In genomic region chr11:74592063-74592440, GRCh38 we compare ENCODE assay signal across 8 cellular contexts. TPM values are rescaled to one million over a fixed set of nuclear protein-coding genes. Genes with fewer than 3 reads are reported as not detected.
DNase-seq lines count a peak whose midpoint lies in the region; ATAC-seq and TF ChIP-seq lines count a peak whose summit lies in the region.

No MANE protein-coding gene starts in this region.

- peaks cover 4 to 14% (median 9%) of the 10 kb centered on the region in 3 donors for H3K36me3 Mint-ChIP-seq in naive thymus-derived CD8-positive, alpha-beta T cell

- no peak for ATAC-seq in naive thymus-derived CD8-positive, alpha-beta T cell
- ATAC-seq in GM18498 (IDR thresholded peaks at IDR 0.05; ENCODE audit: unreplicated experiment) (no peak), HG02852 (IDR thresholded peaks at IDR 0.05; ENCODE audit: unreplicated experiment) (no peak)

- H3K79me2 ChIP-seq in MM.1S (ENCODE audit: low read length): peaks cover 36% of the 10 kb centered on the region

- peak overlapping the region; percentile 98 for H3K4me3 ChIP-seq in MM.1S (ENCODE audit: low read length)
- H3K4me3 ChIP-seq in effector memory CD4-positive, alpha-beta T cell (ENCODE audit: insufficient read depth, low read depth, low read length, poor library complexity, severe bottlenecking): peak overlapping the region; percentile 99

- no peaks in the 10 kb centered on the region for H3F3A ChIP-seq in MM.1S (ENCODE audit: insufficient read depth, low read length)

- H3K9me3 Mint-ChIP-seq in naive thymus-derived CD8-positive, alpha-beta T cell: no peaks in the 10 kb centered on the region

- no peak overlapping the region for H3K27ac ChIP-seq in MM.1S (ENCODE audit: low read length)
- H3K27ac ChIP-seq in effector memory CD4-positive, alpha-beta T cell (ENCODE audit: insufficient read depth, low read length, poor library complexity, severe bottlenecking): peak overlapping the region; percentile 88

- H2AFZ ChIP-seq in MM.1S (ENCODE audit: low read length): peak overlapping the region; percentile 96

- H3K9me3 ChIP-seq in ES-I3 (ENCODE audit: control insufficient read depth, insufficient read depth, low read length): no peaks in the 10 kb centered on the region
- H3K9me3 ChIP-seq in MM.1S (replicated peaks; ENCODE audit: insufficient read depth, low read length): no peaks in the 10 kb centered on the region
- no peaks in the 10 kb centered on the region for H3K9me3 ChIP-seq in effector memory CD4-positive, alpha-beta T cell (ENCODE audit: control insufficient read depth, low read length)

- no peaks in the 10 kb centered on the region for H3K27me3 Mint-ChIP-seq in naive thymus-derived CD8-positive, alpha-beta T cell

- H3K9ac ChIP-seq in ES-I3 (ENCODE audit: low read depth, low read length) (peak overlapping the region; percentile 93; the same call in 1 of the 2 replicates), MM.1S (ENCODE audit: low read length) (peak overlapping the region; percentile 98; the same call in 1 of the 2 replicates)

- H3K27me3 ChIP-seq in MM.1S (replicated peaks; ENCODE audit: insufficient read depth, low read length): no peaks in the 10 kb centered on the region
- H3K27me3 ChIP-seq in effector memory CD4-positive, alpha-beta T cell (replicated peaks; ENCODE audit: control insufficient read depth, insufficient read depth, low read length, poor library complexity, severe bottlenecking): no peaks in the 10 kb centered on the region

- TF ChIP-seq CTCF in MM.1S (IDR thresholded peaks at IDR 0.05; ENCODE audit: low read length): no peak

- H3K4me1 ChIP-seq in ES-I3 (ENCODE audit: insufficient read depth, low read length) (no peaks in the 10 kb centered on the region), MM.1S (ENCODE audit: low read length) (peaks cover 14% of the 10 kb centered on the region; the same call in 1 of the 2 replicates)
- H3K4me1 ChIP-seq in effector memory CD4-positive, alpha-beta T cell (ENCODE audit: control insufficient read depth, insufficient read depth, low read length, poor library complexity, severe bottlenecking): peaks cover 6% of the 10 kb centered on the region

- H3K9me2 ChIP-seq in MM.1S (replicated peaks; ENCODE audit: insufficient read depth, low read length): no peaks in the 10 kb centered on the region

- peak overlapping the region; percentile 93 to 98 (median 96) for H3K27ac Mint-ChIP-seq in naive thymus-derived CD8-positive, alpha-beta T cell

- POLR2A ChIA-PET in naive thymus-derived CD8-positive, alpha-beta T cell (lab: Charles Lee): interaction anchor here (1.0 to 1.9 kb wide), 3 partner anchors 10 to 138 kb away, joined by 3 to 21 read pairs (median 5); partner anchors contain the start of gene LIPT2

- peak overlapping the region; percentile 70 for H3K4me2 ChIP-seq in MM.1S (ENCODE audit: low read depth, low read length)

- H3K36me3 ChIP-seq in ES-I3 (ENCODE audit: insufficient read depth, low read length) (no peaks in the 10 kb centered on the region), MM.1S (replicated peaks; ENCODE audit: insufficient read depth, low read length) (0 out of 2 replicates have a peak, but pooled peaks cover 4% of the 10 kb centered on the region)
- peaks cover 3% of the 10 kb centered on the region for H3K36me3 ChIP-seq in effector memory CD4-positive, alpha-beta T cell (ENCODE audit: control insufficient read depth, insufficient read depth, low read length)

- no peak for DNase-seq in MM.1S
- no peak for DNase-seq in effector memory CD4-positive, alpha-beta T cell
- no peak for DNase-seq in naive thymus-derived CD8-positive, alpha-beta T cell
- DNase-seq in HUDEP-2 (lab: John Stamatoyannopoulos, UW; ENCODE audit: unreplicated experiment in 76 of 76): no peak
- no peak for DNase-seq in 8988T

- H3K4me1 Mint-ChIP-seq in naive thymus-derived CD8-positive, alpha-beta T cell: peaks cover 8 to 32% (median 26%) of the 10 kb centered on the region in 4 donors

- peak overlapping the region; percentile 90 to 99 (median 97) for H3K4me3 Mint-ChIP-seq in naive thymus-derived CD8-positive, alpha-beta T cell

- H4K20me1 ChIP-seq in MM.1S (ENCODE audit: insufficient read depth, low read length): no peaks in the 10 kb centered on the region

RNA-seq across cellular contexts. Expression of gene POLD3, which starts 0.3 kb away (rescaled TPM):
- total RNA-seq in naive thymus-derived CD8-positive, alpha-beta T cell: 10 to 100 TPM; 14.2 to 14.9 TPM
- 10 to 100 TPM; 12.0 to 17.4 (median 16.9) TPM for polyA plus RNA-seq in naive thymus-derived CD8-positive, alpha-beta T cell
